ENCODE assay signal across 8 cellular contexts in genomic region chr4:48340905-48341775, GRCh38. TPM values are rescaled to one million over a fixed set of nuclear protein-coding genes. Genes with fewer than 3 reads are reported as not detected.
DNase-seq lines count a peak whose midpoint lies in the region; ATAC-seq and TF ChIP-seq lines count a peak whose summit lies in the region.

SLAIN2 (plus strand) TSS chr4:48341529; CDS start chr4:48341740, 211 bp downstream.

- H3K4me1 ChIP-seq in breast epithelium: peaks cover 0 to 9% of the 10 kb centered on the region in 2 donors

- CTCF ChIA-PET in AG04449 (lab: Yijun Ruan, JAX): interaction anchor here (0.8 to 1.6 kb wide), 3 partner anchors 12 to 31 kb away, joined by 3 to 5 read pairs (median 3); no protein-coding TSS in a partner anchor

- peak; percentile 84 for ATAC-seq in GM18868 (IDR thresholded peaks at IDR 0.05; ENCODE audit: unreplicated experiment)
- ATAC-seq in HG03108 (IDR thresholded peaks at IDR 0.05; ENCODE audit: unreplicated experiment): peak; percentile 91

- H3K9me3 ChIP-seq in breast epithelium (no peaks in the 10 kb centered on the region), iPS-18c (ENCODE audit: control insufficient read depth, insufficient read depth, low read length) (no peaks in the 10 kb centered on the region)

- H3K36me3 ChIP-seq in breast epithelium: no peaks in the 10 kb centered on the region

- POLR2A ChIA-PET in AG04449 (lab: Yijun Ruan, JAX): interaction anchor here (0.6 to 1.5 kb wide), 5 partner anchors 8 to 16 kb away, joined by 3 to 6 read pairs (median 3); no protein-coding TSS in a partner anchor

- intact Hi-C loops in breast epithelium (cut with DNase I; ENCODE audit: low total_unique reads): no loop called here

- H3K27ac ChIP-seq in VCaP (peak within 1 kb of the TSS; percentile 99), breast epithelium (peak within 1 kb of the TSS; percentile 96 to 97), skin epidermis (peak within 1 kb of the TSS; percentile 89 to 100 (median 98))

- peak; percentile 83 for DNase-seq in AG04449 (ENCODE audit: low read depth, low spot score)
- DNase-seq in NCI-H2196 (lab: John Stamatoyannopoulos, UW; ENCODE audit: unreplicated experiment): peak; percentile 93
- peak; percentile 98 to 99 for DNase-seq in breast epithelium (ENCODE audit: low spot score in 2 of 2)

- TF ChIP-seq POLR2A in breast epithelium (IDR thresholded peaks at IDR 0.05): peak; percentile 29

- H3K4me3 ChIP-seq in AG04449 (ENCODE audit: low read depth, low read length) (peak within 1 kb of the TSS; percentile 80), breast epithelium (peak within 1 kb of the TSS; percentile 85 to 94 (median 87)), iPS-18c (ENCODE audit: insufficient read depth, low read depth, low read length) (peak within 1 kb of the TSS; percentile 93), skin epidermis (peak within 1 kb of the TSS; percentile 66 to 98 (median 90))

- TF ChIP-seq CTCF in AG04449 (IDR thresholded peaks at IDR 0.05; ENCODE audit: insufficient read depth, low read length, missing control alignments): peak; percentile 58
- peak; percentile 38 for TF ChIP-seq CTCF in VCaP (conservative IDR thresholded peaks at IDR 0.05)
- peak in 2 of 3 donors; percentile 34 to 41 for TF ChIP-seq CTCF in breast epithelium (IDR thresholded peaks at IDR 0.05)

- H3K27me3 ChIP-seq in breast epithelium: no peaks in the 10 kb centered on the region

RNA-seq across cellular contexts. Expression of gene SLAIN2, which starts in this region (rescaled TPM):
- 10 to 100 TPM; 41.6 to 76.6 (median 76.5) TPM for total RNA-seq in breast epithelium

Comparison
In these comparisons a context has a peak if more than half of its experiments do, and no peak if none do; other contexts are left out.
1. Peak in every context shown above with its lines: DNase-seq, ATAC-seq, H3K4me3 ChIP-seq and H3K27ac ChIP-seq.